Comparison of ENCODE assay signal across 20 cellular contexts in genomic region chr3:64853456-64853855, GRCh38.
DNase-seq lines count a peak whose midpoint lies in the region; ATAC-seq, FAIRE-seq and TF ChIP-seq lines count a peak whose summit lies in the region.
"Had no signal": no experiment of that assay in that cellular context is flagged by ENCODE, and none has a peak within 500 bp of the region (broad histone marks: within the 10 kb centered on the region; RNA-seq: fewer than 3 reads in every experiment).

No MANE protein-coding gene starts in this region.

- H3K36me3 ChIP-seq in mammary epithelial cell (ENCODE audit: insufficient read depth, low read length) (no peaks in the 10 kb centered on the region), breast epithelium (no peaks in the 10 kb centered on the region)

- no peak overlapping the region for H3K27ac ChIP-seq in mammary epithelial cell (ENCODE audit: insufficient read depth, low read depth, low read length)
- no peak overlapping the region for H3K27ac ChIP-seq in breast epithelium
- H3K27ac ChIP-seq: 22Rv1, A549, C4-2B had no signal

- no peak for TF ChIP-seq POLR2A in breast epithelium (IDR thresholded peaks at IDR 0.05)

- no peaks in the 10 kb centered on the region for H3K27me3 ChIP-seq in mammary epithelial cell (ENCODE audit: insufficient read depth, low read length)
- no peaks in the 10 kb centered on the region for H3K27me3 ChIP-seq in breast epithelium

- CTCF ChIA-PET in mammary epithelial cell (lab: Charles Lee; ENCODE audit: low non-redundant PET): no interaction called here

- H3K4me3 ChIP-seq in mammary epithelial cell (replicated peaks in 1 of 3; ENCODE audit: insufficient read depth in 1 of 3, low read depth in 2 of 3, low read length in 3 of 3) (no peak overlapping the region), breast epithelium (no peak overlapping the region), epithelial cell of esophagus (ENCODE audit: low read length) (no peak overlapping the region)
- H3K4me3 ChIP-seq: A549 had no signal

- no peak overlapping the region for H3K4me2 ChIP-seq in mammary epithelial cell (ENCODE audit: insufficient read depth, low read depth, low read length)
- H3K4me2 ChIP-seq: A549 had no signal

- no peak for FAIRE-seq in frontal cortex (lab: Jason Lieb, UNC)
- FAIRE-seq: A549, D721Med, GM12892, H1 had no signal

- DNase-seq in mammary epithelial cell: peak; percentile 18
- DNase-seq in breast epithelium (ENCODE audit: low spot score in 2 of 2): no peak
- peak; percentile 23 for DNase-seq in epithelial cell of esophagus (ENCODE audit: low read depth)
- DNase-seq in renal cortical epithelial cell (ENCODE audit: low read depth): peak; percentile 35
- DNase-seq in frontal cortex (ENCODE audit: low spot score in 2 of 2): no peak
- no peak for DNase-seq in NCI-H524 treated with DMSO at 0.1 percent for 48 hours (lab: John Stamatoyannopoulos, UW)
- DNase-seq: AML-193; Caco-2; CD4-positive, alpha-beta T cell; DMS153; DMS79; GDM1; H9 had no signal

- no peak overlapping the region for H3K9ac ChIP-seq in mammary epithelial cell (ENCODE audit: insufficient read depth, low read length)

- ATAC-seq in esophagus mucosa: no peak
- ATAC-seq: A549 had no signal

- BruUV-seq in mammary epithelial cell (replicated peaks; lab: Mats Ljungman, UMichigan): no TSS peak

- H3K79me2 ChIP-seq in mammary epithelial cell (ENCODE audit: insufficient read depth, low read length): no peaks in the 10 kb centered on the region

- no peaks in the 10 kb centered on the region for H4K20me1 ChIP-seq in mammary epithelial cell (ENCODE audit: insufficient read depth, low read length)

- intact Hi-C loops in mammary epithelial cell (cut with micrococcal nuclease): no loop called here
- intact Hi-C loops in breast epithelium (cut with DNase I; ENCODE audit: low total_unique reads): no loop called here

- dilution Hi-C loops in mammary epithelial cell (cut with HindIII; ENCODE audit: low sequenced_read_pairs): no loop called here

- in situ Hi-C loops in mammary epithelial cell (cut with MboI; ENCODE audit: low sequenced_read_pairs in 2 of 2): no loop called here

- no peaks in the 10 kb centered on the region for H3K9me3 ChIP-seq in mammary epithelial cell (replicated peaks; ENCODE audit: insufficient read depth, low read length)
- no peaks in the 10 kb centered on the region for H3K9me3 ChIP-seq in breast epithelium
- H3K9me3 ChIP-seq: A549, Caco-2 had no signal

- WGBS in mammary epithelial cell (ENCODE audit: low coverage, missing lambda C conversion rate): 93% methylated on average over 2 of the region's 2 CpGs

- TF ChIP-seq CTCF in mammary epithelial cell (conservative IDR thresholded peaks at IDR 0.05 in 1 of 2, IDR thresholded peaks at IDR 0.05 in 1 of 2; ENCODE audit: extremely low read depth in 1 of 2, insufficient read depth in 1 of 2, low read depth in 1 of 2, low read length in 2 of 2): no peak
- no peak for TF ChIP-seq CTCF in breast epithelium (IDR thresholded peaks at IDR 0.05)
- TF ChIP-seq CTCF in epithelial cell of esophagus (IDR thresholded peaks at IDR 0.05; ENCODE audit: insufficient read depth, low read depth, low read length, missing control alignments): no peak

- H2AFZ ChIP-seq in mammary epithelial cell (ENCODE audit: low read depth, low read length): no peak overlapping the region

- H3K4me1 ChIP-seq in mammary epithelial cell (ENCODE audit: insufficient read depth, low read length): no peaks in the 10 kb centered on the region
- no peaks in the 10 kb centered on the region for H3K4me1 ChIP-seq in breast epithelium
- H3K4me1 ChIP-seq: A549 had no signal

Comparison
In these comparisons a context has a peak if more than half of its experiments do, and no peak if none do; other contexts are left out.
1. DNase-seq: peak in mammary epithelial cell (single experiment), epithelial cell of esophagus (single experiment) and renal cortical epithelial cell (single experiment); none in breast epithelium (0 of 2), frontal cortex (0 of 2) and NCI-H524 treated with DMSO at 0.1 percent for 48 hours (single experiment).